Comparison of ENCODE assay signal across 29 cellular contexts in the genomic region with DNA sequence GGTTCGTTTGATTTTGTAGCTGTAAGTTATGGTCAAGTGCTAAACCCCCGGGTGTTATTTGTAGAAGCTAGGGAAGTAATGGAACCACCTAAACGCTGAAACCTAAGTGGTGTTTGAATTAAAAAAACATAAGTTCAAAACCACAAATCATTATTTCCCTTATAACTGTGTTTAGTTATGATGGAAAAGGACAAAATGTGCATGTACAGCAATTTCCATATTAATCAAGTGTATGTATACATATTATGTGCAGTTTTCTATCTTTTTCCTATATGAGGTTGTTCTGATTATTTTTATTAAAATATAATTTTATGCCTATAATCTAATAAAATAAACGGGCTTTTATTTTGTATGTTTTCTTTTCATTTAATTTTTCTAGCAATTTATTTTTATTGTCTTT. TPM values are rescaled to one million over a fixed set of nuclear protein-coding genes. Genes with fewer than 3 reads are reported as not detected.
"Had no signal": no experiment of that assay in that cellular context is flagged by ENCODE, and none has a peak within 500 bp of the region (broad histone marks: within the 10 kb centered on the region; RNA-seq: fewer than 3 reads in every experiment).

No MANE protein-coding gene starts in this region.

- H3K36me3 ChIP-seq: left lung, lower lobe of right lung, pancreas, prostate gland, sigmoid colon, spleen, suprapubic skin, thoracic aorta, tibial artery, upper lobe of right lung had no signal

- H3K4me1 ChIP-seq: left lung, lower lobe of right lung, pancreas, prostate gland, sigmoid colon, spleen, suprapubic skin, tibial artery, upper lobe of right lung had no signal

- H3K9me3 ChIP-seq: left lung, lower lobe of right lung, pancreas, prostate gland, sigmoid colon, spleen, suprapubic skin, thoracic aorta, tibial artery, upper lobe of right lung had no signal

- H3K4me3 ChIP-seq: left lung, lower lobe of right lung, pancreas, prostate gland, sigmoid colon, spleen, suprapubic skin, thoracic aorta, tibial artery, upper lobe of right lung had no signal

- DNase-seq: hypothalamus; immature natural killer cell; kidney; left colon; left lung; lower lobe of right lung; mammary epithelial cell; mesenchymal stem cell; naive thymus-derived CD8-positive, alpha-beta T cell; nucleus accumbens; pancreas; retina; right cardiac atrium; sigmoid colon; small intestine; spleen; stimulated activated CD4-positive, alpha-beta T cell treated with anti-CD3 and anti-CD28 coated beads, Interleukin-4, amount 100 ng/mL, for 24 hours; stimulated activated naive CD4-positive, alpha-beta T cell; tibial artery; trophoblast cell; upper lobe of right lung had no signal

- H3K27me3 ChIP-seq: left lung, pancreas, sigmoid colon, spleen, suprapubic skin, tibial artery, upper lobe of right lung had no signal

- ATAC-seq: left colon; left lung; lower lobe of right lung; naive thymus-derived CD8-positive, alpha-beta T cell; pancreas; right cardiac atrium; stimulated activated effector memory CD8-positive, alpha-beta T cell treated with anti-CD3 and anti-CD28 coated beads, Interleukin-12 subunit alpha, Interleukin-12 subunit beta, amount 100 ng/mL, for 72 hours; upper lobe of right lung had no signal

- FAIRE-seq: islet of Langerhans, kidney, pancreas, urothelium cell line had no signal

- H3K27ac ChIP-seq: left lung, lower lobe of right lung, pancreas, prostate gland, sigmoid colon, spleen, suprapubic skin, thoracic aorta, tibial artery, upper lobe of right lung had no signal

RNA-seq across cellular contexts. Expression of a gene that starts 45.9 kb away (rescaled TPM):
- total RNA-seq: liver; naive thymus-derived CD8-positive, alpha-beta T cell; neural crest cell; prostate gland had no signal
- polyA plus RNA-seq: immature natural killer cell; mammary epithelial cell; naive thymus-derived CD8-positive, alpha-beta T cell had no signal
